ENCODE assay signal across 15 cellular contexts in genomic region chr15:71707230-71708051, GRCh38.
A peak's percentile ranks its signal among the peaks of the same experiment; 100 is the strongest.
DNase-seq lines count a peak whose midpoint lies in the region; ATAC-seq and TF ChIP-seq lines count a peak whose summit lies in the region.
"Had no signal": no experiment of that assay in that cellular context is flagged by ENCODE, and none has a peak within 500 bp of the region (broad histone marks: within the 10 kb centered on the region; RNA-seq: fewer than 3 reads in every experiment).

No MANE protein-coding gene starts in this region.

- H3K4me1 ChIP-seq in fibroblast of lung (ENCODE audit: control insufficient read depth, extremely low read depth, insufficient read depth, low read length), result peaks cover 25% of the 10 kb centered on the region
- peaks cover 23% of the 10 kb centered on the region in 2 donors for H3K4me1 ChIP-seq in muscle layer of duodenum (ENCODE audit: control insufficient read depth in 1 of 2, insufficient read depth in 2 of 2, low read length in 2 of 2)
- peaks cover 20 to 31% of the 10 kb centered on the region in 2 donors for H3K4me1 ChIP-seq in uterus
- H3K4me1 ChIP-seq in HAP-1, result peaks cover 16% of the 10 kb centered on the region

- no peaks in the 10 kb centered on the region for H3K27me3 ChIP-seq in fibroblast of lung (ENCODE audit: control insufficient read depth, insufficient read depth, low read length)
- no peaks in the 10 kb centered on the region for H3K27me3 ChIP-seq in muscle layer of duodenum (ENCODE audit: low read depth, low read length)
- no peaks in the 10 kb centered on the region for H3K27me3 ChIP-seq in uterus
- no peaks in the 10 kb centered on the region for H3K27me3 ChIP-seq in HAP-1 (ENCODE audit: low read depth)

- H3K36me3 ChIP-seq in fibroblast of lung (ENCODE audit: control insufficient read depth, insufficient read depth, low read length), result no peaks in the 10 kb centered on the region
- no peaks in the 10 kb centered on the region for H3K36me3 ChIP-seq in muscle layer of duodenum (ENCODE audit: control insufficient read depth in 1 of 2, insufficient read depth in 2 of 2, low read length in 2 of 2)
- no peaks in the 10 kb centered on the region for H3K36me3 ChIP-seq in uterus
- H3K36me3 ChIP-seq in HAP-1 (replicated peaks), result no peaks in the 10 kb centered on the region
- H3K36me3 ChIP-seq: neutrophil had no signal

- no peaks in the 10 kb centered on the region for H4K20me1 ChIP-seq in fibroblast of lung (ENCODE audit: control insufficient read depth, extremely low read depth, insufficient read depth, low read length)

- TF ChIP-seq CTCF in fibroblast of lung (conservative IDR thresholded peaks at IDR 0.05 in 1 of 2, IDR thresholded peaks at IDR 0.05 in 1 of 2; ENCODE audit: low read depth in 1 of 2, low read length in 2 of 2) (no peak), uterus (IDR thresholded peaks at IDR 0.05) (no peak)

- H3K27ac ChIP-seq in fibroblast of lung (ENCODE audit: insufficient read depth, low read length), result peak overlapping the region; percentile 62
- peak overlapping the region; percentile 43 for H3K27ac ChIP-seq in muscle layer of duodenum (ENCODE audit: low read length)
- H3K27ac ChIP-seq in uterus, result peak overlapping the region; percentile 85 to 88
- H3K27ac ChIP-seq: neutrophil had no signal

- H3K4me3 ChIP-seq in fibroblast of lung (replicated peaks in 1 of 4; ENCODE audit: control extremely low read depth in 1 of 4, insufficient read depth in 1 of 4, low read depth in 3 of 4, low read length in 4 of 4), result no peak overlapping the region
- no peak overlapping the region for H3K4me3 ChIP-seq in muscle layer of duodenum (ENCODE audit: low read depth in 1 of 2, low read length in 2 of 2)
- no peak overlapping the region for H3K4me3 ChIP-seq in uterus
- no peak overlapping the region for H3K4me3 ChIP-seq in HAP-1
- H3K4me3 ChIP-seq: GM12878, GM23338 had no signal

- TF ChIP-seq POLR2A in uterus (IDR thresholded peaks at IDR 0.05), result no peak

- ATAC-seq in GM21381 (IDR thresholded peaks at IDR 0.05; ENCODE audit: unreplicated experiment), result no peak
- ATAC-seq: GM12878, GM23338 had no signal

- intact Hi-C loops in uterus (cut with DNase I; ENCODE audit: low total_unique reads), result no loop called here

- H2AFZ ChIP-seq in fibroblast of lung (ENCODE audit: low read length), result no peak overlapping the region
- H2AFZ ChIP-seq: GM23338 had no signal

- peak; percentile 86 for DNase-seq in RPMI7951 (ENCODE audit: low read depth)
- peak; percentile 52 to 79 for DNase-seq in fibroblast of lung (ENCODE audit: low read depth in 2 of 2)
- peak in 1 of 2 donors; percentile 43 for DNase-seq in uterus
- no peak for DNase-seq in HAP-1 (ENCODE audit: low spot score in 2 of 2)
- no peak for DNase-seq in activated CD4-positive, alpha-beta T cell treated with anti-CD3 and anti-CD28 coated beads, Interleukin-2, amount 50 U/mL, for 4 hours
- DNase-seq: activated T-cell treated with anti-CD3 and anti-CD28 coated beads, Interleukin-2, amount 50 U/mL, for 24 hours; NCI-H1105 treated with DMSO at 0.1 percent for 48 hours; NCI-H524; SHP77 treated with DMSO at 0.1 percent for 48 hours; stimulated activated CD4-positive, alpha-beta T cell treated with anti-CD3 and anti-CD28 coated beads, Interleukin-4, amount 100 ng/mL, for 24 hours had no signal

- peak overlapping the region; percentile 42 for H3K4me2 ChIP-seq in fibroblast of lung (ENCODE audit: extremely low read depth, insufficient read depth, low read length)
- H3K4me2 ChIP-seq: GM23338 had no signal

- H3K9me3 ChIP-seq in fibroblast of lung (ENCODE audit: control insufficient read depth, insufficient read depth, low read depth, low read length) (no peaks in the 10 kb centered on the region), muscle layer of duodenum (ENCODE audit: control insufficient read depth in 1 of 2, low read length in 2 of 2) (no peaks in the 10 kb centered on the region), uterus (no peaks in the 10 kb centered on the region), HAP-1 (no peaks in the 10 kb centered on the region; the same call in 1 of the 2 replicates)
- H3K9me3 ChIP-seq: neutrophil had no signal

- H3K79me2 ChIP-seq in fibroblast of lung (ENCODE audit: control insufficient read depth, insufficient read depth, low read length), result no peaks in the 10 kb centered on the region

- in situ Hi-C loops in HAP-1 (cut with MboI; ENCODE audit: low sequenced_read_pairs), result no loop called here

- no peak overlapping the region for H3K9ac ChIP-seq in fibroblast of lung (ENCODE audit: insufficient read depth, low read length)

Comparison
In these comparisons a context has a peak if more than half of its experiments do, and no peak if none do; other contexts are left out.
1. DNase-seq: peak in RPMI7951 (single experiment) and fibroblast of lung (2 of 2); none in HAP-1 (0 of 2) and activated CD4-positive, alpha-beta T cell treated with anti-CD3 and anti-CD28 coated beads, Interleukin-2, amount 50 U/mL, for 4 hours (0 of 2).
2. Peak in every context shown above with its lines, with median percentiles within 50 percentile points of each other: H3K27ac ChIP-seq.